8 cellular contexts compared by ENCODE assay signal in the genomic region with DNA sequence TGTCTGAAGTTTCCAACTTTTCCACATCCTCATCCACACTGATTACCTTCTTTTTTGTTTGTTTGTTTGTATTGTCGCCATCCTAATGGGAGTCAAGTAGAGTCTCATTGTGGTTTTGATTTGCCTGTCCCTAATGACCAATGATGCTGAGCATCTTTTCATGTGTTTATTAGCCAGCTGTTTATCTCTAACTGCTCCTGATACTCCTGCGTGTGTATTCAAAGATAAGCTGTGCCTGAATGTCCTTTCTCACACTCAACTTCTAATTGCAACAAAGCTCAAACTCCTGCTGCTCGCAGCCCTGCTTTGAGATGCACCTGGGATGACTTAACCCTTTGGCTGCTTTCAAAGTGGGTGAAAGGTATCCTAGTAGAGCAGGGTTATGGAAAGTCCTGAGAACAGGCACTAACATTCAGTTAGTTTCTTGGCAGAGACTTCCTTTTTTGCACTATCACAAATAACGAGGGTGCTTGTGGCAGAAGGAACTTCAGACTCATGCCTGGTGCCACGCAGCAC.
DNase-seq lines count a peak whose midpoint lies in the region; ATAC-seq, FAIRE-seq and TF ChIP-seq lines count a peak whose summit lies in the region.
"Not testable (repeated sequence)": the region's sequence is repeated elsewhere in the genome, so short reads cannot be mapped to it uniquely, and the experiment has no call there.

No MANE protein-coding gene starts in this region.

- H3K4me3 Mint-ChIP-seq in activated CD4-positive, alpha-beta T cell treated with anti-CD3 and anti-CD28 coated beads for 36 hours; activated T-helper 2 cell treated with anti-CD3 and anti-CD28 coated beads, Interferon-gamma antibody, Interleukin-2, Interleukin-4, amounts not matched to agents 10 μg/mL and 5 μg/mL and 100 μg/mL, durations not matched to agents 14 hours and 24 hours and 36 hours (ENCODE audit: low read depth): not testable (repeated sequence)

- not testable (repeated sequence) for H3K27me3 ChIP-seq in HUES48 (ENCODE audit: control insufficient read depth, insufficient read depth, low read length); OCI-LY3 (ENCODE audit: low read depth, low read length); K562 (ENCODE audit: control insufficient read depth in 2 of 2, insufficient read depth in 2 of 2, low read length in 2 of 2); smooth muscle cell (ENCODE audit: low read depth)

- H3K36me3 ChIP-seq in HUES48 (ENCODE audit: control insufficient read depth, insufficient read depth, low read length); OCI-LY3 (replicated peaks; ENCODE audit: low read depth, low read length); K562 (ENCODE audit: control insufficient read depth, insufficient read depth, low read length); smooth muscle cell (ENCODE audit: low read depth): not testable (repeated sequence)

- H3K9me1 ChIP-seq in K562 (ENCODE audit: control insufficient read depth, insufficient read depth, low read length) = not testable (repeated sequence)

- POLR2A ChIA-PET in A549 (lab: Yijun Ruan, JAX); activated CD4-positive, alpha-beta T cell treated with anti-CD3 and anti-CD28 coated beads for 36 hours (lab: Charles Lee); K562 (lab: Yijun Ruan, JAX): not testable (repeated sequence)

- H3K27ac Mint-ChIP-seq in activated CD4-positive, alpha-beta T cell treated with anti-CD3 and anti-CD28 coated beads for 36 hours = peak overlapping the region; percentile 29
- peak overlapping the region; percentile 71 for H3K27ac Mint-ChIP-seq in activated T-helper 2 cell treated with anti-CD3 and anti-CD28 coated beads, Interferon-gamma antibody, Interleukin-2, Interleukin-4, amounts not matched to agents 10 μg/mL and 5 μg/mL and 100 μg/mL, durations not matched to agents 14 hours and 24 hours and 36 hours

- not testable (repeated sequence) for H3K9me3 ChIP-seq in A549; HUES48 (ENCODE audit: control insufficient read depth, insufficient read depth, low read length); OCI-LY3 (ENCODE audit: insufficient read depth, low read length); K562 (replicated peaks; ENCODE audit: control insufficient read depth, insufficient read depth, low read depth, low read length); smooth muscle cell (replicated peaks; ENCODE audit: low read depth)

- H3K4me1 Mint-ChIP-seq in activated CD4-positive, alpha-beta T cell treated with anti-CD3 and anti-CD28 coated beads for 36 hours = peaks cover 23% of the 10 kb centered on the region
- peaks cover 18% of the 10 kb centered on the region for H3K4me1 Mint-ChIP-seq in activated T-helper 2 cell treated with anti-CD3 and anti-CD28 coated beads, Interferon-gamma antibody, Interleukin-2, Interleukin-4, amounts not matched to agents 10 μg/mL and 5 μg/mL and 100 μg/mL, durations not matched to agents 14 hours and 24 hours and 36 hours (ENCODE audit: low read depth)

- FAIRE-seq in A549 (lab: Jason Lieb, UNC) = peak; percentile 23
- FAIRE-seq in K562 (lab: Jason Lieb, UNC) = peak; percentile 75

- H4K20me1 ChIP-seq in OCI-LY3 (ENCODE audit: insufficient read depth, low read length); K562 (replicated peaks; ENCODE audit: control insufficient read depth, insufficient read depth, low read length); smooth muscle cell (ENCODE audit: low read depth): not testable (repeated sequence)

- not testable (repeated sequence) for TF ChIP-seq EP300 in A549 (IDR thresholded peaks at IDR 0.05); K562 (IDR thresholded peaks at IDR 0.05; ENCODE audit: low read length)

- not testable (repeated sequence) for TF ChIP-seq RAD21 in A549 (conservative IDR thresholded peaks at IDR 0.05 in 1 of 2, IDR thresholded peaks at IDR 0.05 in 1 of 2); K562 (CRISPR knock-in tag; conservative IDR thresholded peaks at IDR 0.05 in 1 of 2, IDR thresholded peaks at IDR 0.05 in 1 of 2)

- CTCF ChIA-PET in A549 (lab: Yijun Ruan, JAX); activated CD4-positive, alpha-beta T cell treated with anti-CD3 and anti-CD28 coated beads for 36 hours (lab: Charles Lee); K562 (lab: Yijun Ruan, JAX; ENCODE audit: low intra/inter-chr PET ratio): not testable (repeated sequence)

- H3K4me2 ChIP-seq in A549; K562 (ENCODE audit: insufficient read depth, low read length); smooth muscle cell: not testable (repeated sequence)
- peak overlapping the region; percentile 40; the same call in 1 of the 2 replicates for H3K4me2 ChIP-seq in OCI-LY3 (ENCODE audit: low read length)

- in situ Hi-C loops in K562 (cut with MboI) = not testable (repeated sequence)

- not testable (repeated sequence) for DNase-seq in A549 (ENCODE audit: low read depth in 1 of 2, low spot score in 1 of 2); activated CD4-positive, alpha-beta T cell treated with anti-CD3 and anti-CD28 coated beads for 36 hours; activated T-helper 2 cell treated with anti-CD3 and anti-CD28 coated beads, Interferon-gamma antibody, Interleukin-2, Interleukin-4, amounts not matched to agents 10 μg/mL and 5 μg/mL and 100 μg/mL, durations not matched to agents 14 hours and 24 hours and 36 hours (ENCODE audit: low spot score); smooth muscle cell (lab: John Stamatoyannopoulos, UW; ENCODE audit: unreplicated experiment)
- peak in 1 of 4 experiments; percentile 12 for DNase-seq in K562 (ENCODE audit: extremely low read depth in 1 of 4, low spot score in 3 of 4)
- DNase-seq in islet precursor cell = peak; percentile 26

- H3K79me2 ChIP-seq in OCI-LY3 (ENCODE audit: low read length); K562 (ENCODE audit: control insufficient read depth, insufficient read depth, low read length); smooth muscle cell (ENCODE audit: low read depth): not testable (repeated sequence)

- intact Hi-C loops in activated CD4-positive, alpha-beta T cell treated with anti-CD3 and anti-CD28 coated beads for 36 hours (cut with DNase I, micrococcal nuclease); activated T-helper 2 cell treated with anti-CD3 and anti-CD28 coated beads, Interferon-gamma antibody, Interleukin-2, Interleukin-4, amounts not matched to agents 10 μg/mL and 5 μg/mL and 100 μg/mL, durations not matched to agents 14 hours and 24 hours and 36 hours (cut with micrococcal nuclease); K562 (cut with micrococcal nuclease): not testable (repeated sequence)

- H3K27me3 Mint-ChIP-seq in activated CD4-positive, alpha-beta T cell treated with anti-CD3 and anti-CD28 coated beads for 36 hours; activated T-helper 2 cell treated with anti-CD3 and anti-CD28 coated beads, Interferon-gamma antibody, Interleukin-2, Interleukin-4, amounts not matched to agents 10 μg/mL and 5 μg/mL and 100 μg/mL, durations not matched to agents 14 hours and 24 hours and 36 hours (ENCODE audit: low read depth): not testable (repeated sequence)

- not testable (repeated sequence) for H2AFZ ChIP-seq in OCI-LY3 (ENCODE audit: low read depth, low read length); K562 (ENCODE audit: low read depth, low read length); smooth muscle cell (ENCODE audit: low read depth)

- whole genome bisulfite sequencing in A549 (ENCODE audit: missing lambda C conversion rate) = 94% methylated on average over 5 of the region's 5 CpGs
- 38% methylated on average over 4 of the region's 5 CpGs for WGBS in K562 (ENCODE audit: insufficient coverage, low coverage, missing lambda C conversion rate)
- WGBS in smooth muscle cell (ENCODE audit: low lambda C conversion rate) = 62% methylated on average over 5 of the region's 5 CpGs

- not testable (repeated sequence) for H3K9me3 Mint-ChIP-seq in activated CD4-positive, alpha-beta T cell treated with anti-CD3 and anti-CD28 coated beads for 36 hours (ENCODE audit: low read depth); activated T-helper 2 cell treated with anti-CD3 and anti-CD28 coated beads, Interferon-gamma antibody, Interleukin-2, Interleukin-4, amounts not matched to agents 10 μg/mL and 5 μg/mL and 100 μg/mL, durations not matched to agents 14 hours and 24 hours and 36 hours

- H3K4me1 ChIP-seq in A549 = peaks cover 12% of the 10 kb centered on the region; the same call in 2 of the 3 replicates
- H3K4me1 ChIP-seq in HUES48 (ENCODE audit: control insufficient read depth, insufficient read depth, low read length); K562 (replicated peaks in 1 of 2; ENCODE audit: control insufficient read depth in 2 of 2, insufficient read depth in 2 of 2, low read length in 2 of 2); smooth muscle cell (ENCODE audit: low read depth): not testable (repeated sequence)
- H3K4me1 ChIP-seq in OCI-LY3 (ENCODE audit: low read length) = peaks cover 25% of the 10 kb centered on the region

- not testable (repeated sequence) for H3K36me3 Mint-ChIP-seq in activated CD4-positive, alpha-beta T cell treated with anti-CD3 and anti-CD28 coated beads for 36 hours (ENCODE audit: low read depth); activated T-helper 2 cell treated with anti-CD3 and anti-CD28 coated beads, Interferon-gamma antibody, Interleukin-2, Interleukin-4, amounts not matched to agents 10 μg/mL and 5 μg/mL and 100 μg/mL, durations not matched to agents 14 hours and 24 hours and 36 hours (ENCODE audit: low read depth)

- ATAC-seq in A549; activated CD4-positive, alpha-beta T cell treated with anti-CD3 and anti-CD28 coated beads for 36 hours: not testable (repeated sequence)
- ATAC-seq in K562 = 0 out of 3 replicates have a peak, but pooled peaks have one; percentile 5

- H3K27ac ChIP-seq in A549 (peak overlapping the region; percentile 68 to 76; a peak in 5 of 6 replicates), HUES48 (ENCODE audit: low read depth, low read length) (peak overlapping the region; percentile 69), OCI-LY3 (ENCODE audit: low read length) (peak overlapping the region; percentile 56; the same call in 1 of the 2 replicates), smooth muscle cell (ENCODE audit: low read depth) (peak overlapping the region; percentile 52)
- H3K27ac ChIP-seq in K562 (ENCODE audit: extremely low read depth, low read depth, low read length) = not testable (repeated sequence)

- H3K9ac ChIP-seq in HUES48 (ENCODE audit: low read depth, low read length); OCI-LY3 (ENCODE audit: low read length); K562 (ENCODE audit: insufficient read depth in 1 of 2, low read depth in 2 of 2, low read length in 2 of 2); smooth muscle cell (ENCODE audit: low read depth): not testable (repeated sequence)

- not testable (repeated sequence) for BruUV-seq in K562 (replicated peaks; lab: Mats Ljungman, UMichigan)

- H3F3A ChIP-seq in smooth muscle cell (ENCODE audit: low read depth) = not testable (repeated sequence)

- not testable (repeated sequence) for TF ChIP-seq CTCF in A549 (IDR thresholded peaks at IDR 0.05); OCI-LY3 (IDR thresholded peaks at IDR 0.05; ENCODE audit: low read depth, low read length); K562 (IDR thresholded peaks at IDR 0.05 in 2 of 3, conservative IDR thresholded peaks at IDR 0.05 in 1 of 3; ENCODE audit: insufficient read depth in 2 of 3, low read depth in 1 of 3, low read length in 3 of 3); smooth muscle cell (IDR thresholded peaks at IDR 0.05; ENCODE audit: borderline replicate concordance, insufficient read depth, poor library complexity, severe bottlenecking)

- not testable (repeated sequence) for H3K4me3 ChIP-seq in A549; HUES48 (ENCODE audit: low read depth, low read length); OCI-LY3 (ENCODE audit: low read length); K562; smooth muscle cell

- not testable (repeated sequence) for TF ChIP-seq POLR2A in A549 (IDR thresholded peaks at IDR 0.05; ENCODE audit: low read length); K562 (conservative IDR thresholded peaks at IDR 0.05)
